Comparison of ENCODE assay signal across 24 cellular contexts in genomic region chr17:6611231-6611630, GRCh38. TPM values are rescaled to one million over a fixed set of nuclear protein-coding genes. Genes with fewer than 3 reads are reported as not detected.
A peak's percentile ranks its signal among the peaks of the same experiment; 100 is the strongest.
DNase-seq lines count a peak whose midpoint lies in the region; ATAC-seq, FAIRE-seq and TF ChIP-seq lines count a peak whose summit lies in the region.
"Had no signal": no experiment of that assay in that cellular context is flagged by ENCODE, and none has a peak within 500 bp of the region (broad histone marks: within the 10 kb centered on the region; RNA-seq: fewer than 3 reads in every experiment).

No MANE protein-coding gene starts in this region.

- CTCF ChIA-PET in K562 (lab: Yijun Ruan, JAX; ENCODE audit: low intra/inter-chr PET ratio) (no interaction called here), Calu3 (lab: Charles Lee) (no interaction called here)

- no peaks in the 10 kb centered on the region for H3K9me1 ChIP-seq in K562 (ENCODE audit: control insufficient read depth, insufficient read depth, low read length)

- in situ Hi-C loops in K562 (cut with MboI): no loop called here

- ATAC-seq in K562: no peak
- ATAC-seq: A549; CD8-positive, alpha-beta T cell; GM12878 had no signal

- peaks cover 42% of the 10 kb centered on the region; the same call in 1 of the 3 replicates for H3K36me3 ChIP-seq in K562 (ENCODE audit: control insufficient read depth, insufficient read depth, low read length)

- H3K4me1 Mint-ChIP-seq in activated CD4-positive, alpha-beta T cell treated with anti-CD3 and anti-CD28 coated beads, Interleukin-2, amount 10 ng/mL, durations not matched to agents 24 days and 14 days: peaks cover 1% of the 10 kb centered on the region
- H3K4me1 Mint-ChIP-seq in Calu3 (ENCODE audit: low read depth, unreplicated experiment): peaks cover 8% of the 10 kb centered on the region
- H3K4me1 Mint-ChIP-seq: B cell had no signal

- no peaks in the 10 kb centered on the region for H3K9me3 ChIP-seq in K562 (replicated peaks; ENCODE audit: control insufficient read depth, insufficient read depth, low read depth, low read length)
- H3K9me3 ChIP-seq: A549; BLaER1 treated with 17β-estradiol and CSF1 and Interleukin-3, amounts not matched to agents 10 nM and 100 nM; Caco-2 had no signal

- H3K27me3 ChIP-seq in K562 (ENCODE audit: control insufficient read depth in 2 of 2, insufficient read depth in 2 of 2, low read length in 2 of 2): no peaks in the 10 kb centered on the region
- H3K27me3 ChIP-seq: BLaER1 treated with 17β-estradiol and CSF1 and Interleukin-3, amounts not matched to agents 10 nM and 100 nM had no signal

- POLR2A ChIA-PET in K562 (lab: Yijun Ruan, JAX): no interaction called here

- no peaks in the 10 kb centered on the region for H3K79me2 ChIP-seq in K562 (ENCODE audit: control insufficient read depth, insufficient read depth, low read length)

- H2AFZ ChIP-seq in K562 (ENCODE audit: low read depth, low read length): no peak overlapping the region

- intact Hi-C loops in K562 (cut with micrococcal nuclease): no loop called here
- intact Hi-C loops in activated CD4-positive, alpha-beta T cell treated with anti-CD3 and anti-CD28 coated beads, Interleukin-2, amount 10 ng/mL, durations not matched to agents 24 days and 14 days (cut with micrococcal nuclease): no loop called here
- intact Hi-C loops in Calu3 (cut with micrococcal nuclease; ENCODE audit: unreplicated experiment): no loop called here

- TF ChIP-seq CTCF in K562 (IDR thresholded peaks at IDR 0.05 in 2 of 3, conservative IDR thresholded peaks at IDR 0.05 in 1 of 3; ENCODE audit: insufficient read depth in 2 of 3, low read depth in 1 of 3, low read length in 3 of 3) (no peak), Calu3 (IDR thresholded peaks at IDR 0.05; ENCODE audit: unreplicated experiment) (no peak)

- no peak overlapping the region for H3K27ac ChIP-seq in K562 (ENCODE audit: extremely low read depth, low read depth, low read length)
- H3K27ac ChIP-seq: 22Rv1; A549; BLaER1 treated with 17β-estradiol and CSF1 and Interleukin-3, amounts not matched to agents 10 nM and 100 nM; C4-2B had no signal

- no peaks in the 10 kb centered on the region for H3K4me1 ChIP-seq in K562 (replicated peaks in 1 of 2; ENCODE audit: control insufficient read depth in 2 of 2, insufficient read depth in 2 of 2, low read length in 2 of 2)
- H3K4me1 ChIP-seq: BLaER1 treated with 17β-estradiol and CSF1 and Interleukin-3, amounts not matched to agents 10 nM and 100 nM; Caco-2 had no signal

- FAIRE-seq in K562 (lab: Jason Lieb, UNC): no peak
- FAIRE-seq: A549, GM12878, GM12892, GM18507 had no signal

- H4K20me1 ChIP-seq in K562 (replicated peaks; ENCODE audit: control insufficient read depth, insufficient read depth, low read length): no peaks in the 10 kb centered on the region

- WGBS in K562 (ENCODE audit: insufficient coverage, low coverage, missing lambda C conversion rate): 88% methylated on average over 3 of the region's 4 CpGs

- H3K4me3 Mint-ChIP-seq in activated CD4-positive, alpha-beta T cell treated with anti-CD3 and anti-CD28 coated beads, Interleukin-2, amount 10 ng/mL, durations not matched to agents 24 days and 14 days: no peak overlapping the region
- no peak overlapping the region for H3K4me3 Mint-ChIP-seq in Calu3 (ENCODE audit: low read depth, unreplicated experiment)
- H3K4me3 Mint-ChIP-seq: B cell; CD4-positive, alpha-beta T cell; CD8-positive, alpha-beta T cell had no signal

- no TSS peak for BruUV-seq in K562 (replicated peaks; lab: Mats Ljungman, UMichigan)
- BruUV-seq in Calu3 (replicated peaks; lab: Mats Ljungman, UMichigan): no TSS peak

- peaks cover 21% of the 10 kb centered on the region for H3K36me3 Mint-ChIP-seq in activated CD4-positive, alpha-beta T cell treated with anti-CD3 and anti-CD28 coated beads, Interleukin-2, amount 10 ng/mL, durations not matched to agents 24 days and 14 days (ENCODE audit: low read depth)
- H3K36me3 Mint-ChIP-seq in Calu3 (ENCODE audit: insufficient read depth, unreplicated experiment): no peaks in the 10 kb centered on the region

- DNase-seq in NCI-H82 (lab: John Stamatoyannopoulos, UW): peak; percentile 7
- DNase-seq in NCI-H82 treated with DMSO at 0.1 percent for 48 hours (lab: John Stamatoyannopoulos, UW; ENCODE audit: unreplicated experiment): no peak
- no peak for DNase-seq in K562 (ENCODE audit: extremely low read depth in 1 of 4, low spot score in 3 of 4)
- no peak for DNase-seq in activated CD4-positive, alpha-beta T cell treated with anti-CD3 and anti-CD28 coated beads, Interleukin-2, amount 10 ng/mL, durations not matched to agents 24 days and 14 days
- no peak for DNase-seq in Calu3
- DNase-seq: AML-193; Caco-2; CD4-positive, alpha-beta T cell; CD8-positive, alpha-beta T cell; DMS 273 treated with DMSO at 0.1 percent for 48 hours; DMS153; DMS53; DMS79; DND-41; EL; GDM1 had no signal

- no peak for TF ChIP-seq EP300 in K562 (IDR thresholded peaks at IDR 0.05; ENCODE audit: low read length)

- no peak overlapping the region for H3K9ac ChIP-seq in K562 (ENCODE audit: insufficient read depth in 1 of 2, low read depth in 2 of 2, low read length in 2 of 2)
- H3K9ac ChIP-seq: BLaER1 treated with 17β-estradiol and CSF1 and Interleukin-3, amounts not matched to agents 10 nM and 100 nM had no signal

- no peaks in the 10 kb centered on the region for H3K27me3 Mint-ChIP-seq in activated CD4-positive, alpha-beta T cell treated with anti-CD3 and anti-CD28 coated beads, Interleukin-2, amount 10 ng/mL, durations not matched to agents 24 days and 14 days
- no peaks in the 10 kb centered on the region for H3K27me3 Mint-ChIP-seq in Calu3 (ENCODE audit: unreplicated experiment)
- H3K27me3 Mint-ChIP-seq: B cell; CD4-positive, alpha-beta T cell had no signal

- TF ChIP-seq RAD21 in K562 (CRISPR knock-in tag; conservative IDR thresholded peaks at IDR 0.05 in 1 of 2, IDR thresholded peaks at IDR 0.05 in 1 of 2): no peak

- H3K4me3 ChIP-seq in K562: no peak overlapping the region
- H3K4me3 ChIP-seq: A549; BLaER1 treated with 17β-estradiol and CSF1 and Interleukin-3, amounts not matched to agents 10 nM and 100 nM; GM12878 had no signal

- no peak for TF ChIP-seq POLR2A in K562 (conservative IDR thresholded peaks at IDR 0.05)

- no peak overlapping the region for H3K27ac Mint-ChIP-seq in activated CD4-positive, alpha-beta T cell treated with anti-CD3 and anti-CD28 coated beads, Interleukin-2, amount 10 ng/mL, durations not matched to agents 24 days and 14 days
- no peak overlapping the region for H3K27ac Mint-ChIP-seq in Calu3 (ENCODE audit: unreplicated experiment)
- H3K27ac Mint-ChIP-seq: B cell; CD4-positive, alpha-beta T cell; CD8-positive, alpha-beta T cell had no signal

- no peaks in the 10 kb centered on the region for H3K9me3 Mint-ChIP-seq in activated CD4-positive, alpha-beta T cell treated with anti-CD3 and anti-CD28 coated beads, Interleukin-2, amount 10 ng/mL, durations not matched to agents 24 days and 14 days
- no peaks in the 10 kb centered on the region for H3K9me3 Mint-ChIP-seq in Calu3 (ENCODE audit: low read depth, unreplicated experiment)
- H3K9me3 Mint-ChIP-seq: CD4-positive, alpha-beta T cell; CD8-positive, alpha-beta T cell had no signal

- H3K4me2 ChIP-seq in K562 (ENCODE audit: insufficient read depth, low read length): no peak overlapping the region
- H3K4me2 ChIP-seq: A549; BLaER1 treated with 17β-estradiol and CSF1 and Interleukin-3, amounts not matched to agents 10 nM and 100 nM had no signal

RNA-seq across cellular contexts. Expression of gene KIAA0753, which starts 29.3 kb away (rescaled TPM):
- total RNA-seq in K562 (2011; cell fraction: chromatin; rRNA removed; ENCODE audit: low replicate concordance): 15.6 and 37.4 TPM in 2 replicates
- total RNA-seq in K562 (2011; cell fraction: nucleolus; rRNA removed): 8.7 and 12.4 TPM in 2 replicates
- total RNA-seq in K562 (2011; cell fraction: nucleoplasm; rRNA removed): 15.1 and 19.5 TPM in 2 replicates
- total RNA-seq in K562 (2014; rRNA removed) (6.0 and 6.9 TPM in 2 replicates), K562 (2014; rRNA removed; fragmentation: Illumina TruSeq; extraction: Trizol) (7.6 and 9.3 TPM in 2 replicates), K562 (2015; rRNA removed; fragmentation: Illumina TruSeq; extraction: Trizol) (8.5 and 9.0 TPM in 2 replicates), K562 (2021) (6.2 and 7.4 TPM in 2 replicates), Calu3 (2022) (19.8 and 25.9 TPM in 2 replicates)
- polyA plus RNA-seq in K562 (2011; rRNA removed) (3.9 and 6.6 TPM in 2 replicates), K562 (2014; fragmentation: Illumina TruSeq; extraction: Trizol) (6.5 and 7.4 TPM in 2 replicates), K562 (2014; fragmentation: Nextera tagmentation; extraction: Ambion mirVana) (1 to 10 TPM; 2.0 to 3.4 TPM), K562 (2014; rRNA removed) (5.2 and 5.6 TPM in 2 replicates)
- 1.6 and 2.5 TPM in 2 replicates for polyA plus RNA-seq in K562 (2011; cell fraction: cytosol; rRNA removed)
- 15.2 and 20.1 TPM in 2 replicates for polyA plus RNA-seq in K562 (2011; cell fraction: nucleus; rRNA removed)
- 5.6 and 6.6 TPM in 2 replicates for polyA plus RNA-seq in K562 (2012)
- 5.4 and 5.6 TPM in 2 replicates for polyA minus RNA-seq in K562 (2011; rRNA and poly(A)+ RNA removed)
- polyA minus RNA-seq in K562 (2011; cell fraction: cytosol; rRNA and poly(A)+ RNA removed): 1.9 and 6.6 TPM in 2 replicates
- polyA minus RNA-seq in K562 (2011; cell fraction: nucleus; rRNA and poly(A)+ RNA removed): 10.4 and 14.4 TPM in 2 replicates
- 20.9 and 23.9 TPM in 2 replicates for total RNA-seq in activated CD4-positive, alpha-beta T cell treated with anti-CD3 and anti-CD28 coated beads, Interleukin-2, amount 10 ng/mL, durations not matched to agents 24 days and 14 days

RNA-seq across cellular contexts. Expression of gene TXNDC17, which starts 29.6 kb away (rescaled TPM):
- total RNA-seq in K562 (2011; cell fraction: chromatin; rRNA removed; ENCODE audit: low replicate concordance): 11.8 and 12.1 TPM in 2 replicates
- 21.5 and 31.7 TPM in 2 replicates for total RNA-seq in K562 (2011; cell fraction: nucleolus; rRNA removed)
- total RNA-seq in K562 (2011; cell fraction: nucleoplasm; rRNA removed): 21.9 and 22.7 TPM in 2 replicates
- total RNA-seq in K562 (2014; rRNA removed) (111 and 164 TPM in 2 replicates), K562 (2014; rRNA removed; fragmentation: Illumina TruSeq; extraction: Trizol) (141 and 144 TPM in 2 replicates), K562 (2015; rRNA removed; fragmentation: Illumina TruSeq; extraction: Trizol) (164 and 179 TPM in 2 replicates), K562 (2021) (108 and 126 TPM in 2 replicates), Calu3 (2022) (95.2 and 105 TPM in 2 replicates)
- polyA plus RNA-seq in K562 (2011; rRNA removed) (244 and 357 TPM in 2 replicates), K562 (2014; fragmentation: Illumina TruSeq; extraction: Trizol) (155 and 201 TPM in 2 replicates), K562 (2014; fragmentation: Nextera tagmentation; extraction: Ambion mirVana) (100 to 1,000 TPM; 758 to 759 TPM), K562 (2014; rRNA removed) (236 and 245 TPM in 2 replicates)
- 221 and 252 TPM in 2 replicates for polyA plus RNA-seq in K562 (2011; cell fraction: cytosol; rRNA removed)
- polyA plus RNA-seq in K562 (2011; cell fraction: nucleus; rRNA removed): 78.2 and 87.1 TPM in 2 replicates
- 102 and 310 TPM in 2 replicates for polyA plus RNA-seq in K562 (2012)
- 48.5 and 52.5 TPM in 2 replicates for polyA minus RNA-seq in K562 (2011; rRNA and poly(A)+ RNA removed)
- polyA minus RNA-seq in K562 (2011; cell fraction: cytosol; rRNA and poly(A)+ RNA removed): 36.5 and 37.0 TPM in 2 replicates
- 14.8 and 22.0 TPM in 2 replicates for polyA minus RNA-seq in K562 (2011; cell fraction: nucleus; rRNA and poly(A)+ RNA removed)
- 92.7 and 102 TPM in 2 replicates for total RNA-seq in activated CD4-positive, alpha-beta T cell treated with anti-CD3 and anti-CD28 coated beads, Interleukin-2, amount 10 ng/mL, durations not matched to agents 24 days and 14 days

RNA-seq across cellular contexts. Expression of gene MED31, which starts 40.2 kb away (rescaled TPM):
- total RNA-seq in K562 (2011; cell fraction: chromatin; rRNA removed; ENCODE audit: low replicate concordance): 8.9 and 17.3 TPM in 2 replicates
- 6.3 and 7.8 TPM in 2 replicates for total RNA-seq in K562 (2011; cell fraction: nucleolus; rRNA removed)
- total RNA-seq in K562 (2011; cell fraction: nucleoplasm; rRNA removed): 13.3 and 16.6 TPM in 2 replicates
- total RNA-seq in K562 (2014; rRNA removed) (6.4 and 10.5 TPM in 2 replicates), K562 (2014; rRNA removed; fragmentation: Illumina TruSeq; extraction: Trizol) (15.8 and 16.9 TPM in 2 replicates), K562 (2015; rRNA removed; fragmentation: Illumina TruSeq; extraction: Trizol) (13.7 and 14.6 TPM in 2 replicates), K562 (2021) (14.0 and 17.9 TPM in 2 replicates), Calu3 (2022) (15.1 and 19.9 TPM in 2 replicates)
- polyA plus RNA-seq in K562 (2011; rRNA removed) (24.2 and 29.1 TPM in 2 replicates), K562 (2014; fragmentation: Illumina TruSeq; extraction: Trizol) (10.8 and 10.9 TPM in 2 replicates), K562 (2014; fragmentation: Nextera tagmentation; extraction: Ambion mirVana) (10 to 100 TPM; 35.7 to 39.9 TPM), K562 (2014; rRNA removed) (9.8 and 12.3 TPM in 2 replicates)
- polyA plus RNA-seq in K562 (2011; cell fraction: cytosol; rRNA removed): 8.8 and 11.3 TPM in 2 replicates
- 9.9 and 13.1 TPM in 2 replicates for polyA plus RNA-seq in K562 (2011; cell fraction: nucleus; rRNA removed)
- 11.1 and 14.0 TPM in 2 replicates for polyA plus RNA-seq in K562 (2012)
- polyA minus RNA-seq in K562 (2011; rRNA and poly(A)+ RNA removed): 7.6 and 8.9 TPM in 2 replicates
- polyA minus RNA-seq in K562 (2011; cell fraction: cytosol; rRNA and poly(A)+ RNA removed): 0.48 and 2.0 TPM in 2 replicates
- polyA minus RNA-seq in K562 (2011; cell fraction: nucleus; rRNA and poly(A)+ RNA removed): 11.4 and 18.2 TPM in 2 replicates
- 24.3 and 25.7 TPM in 2 replicates for total RNA-seq in activated CD4-positive, alpha-beta T cell treated with anti-CD3 and anti-CD28 coated beads, Interleukin-2, amount 10 ng/mL, durations not matched to agents 24 days and 14 days

RNA-seq across cellular contexts. Expression of gene C17orf100, which starts 40.3 kb away (rescaled TPM):
- 0.97 and 1.4 TPM in 2 replicates for total RNA-seq in K562 (2011; cell fraction: chromatin; rRNA removed; ENCODE audit: low replicate concordance)
- 1.3 and 1.6 TPM in 2 replicates for total RNA-seq in K562 (2011; cell fraction: nucleolus; rRNA removed)
- 0.44 and 0.99 TPM in 2 replicates for total RNA-seq in K562 (2011; cell fraction: nucleoplasm; rRNA removed)
- total RNA-seq in K562 (2014; rRNA removed) (0.14 and 1.2 TPM in 2 replicates), K562 (2014; rRNA removed; fragmentation: Illumina TruSeq; extraction: Trizol) (0.40 and 0.45 TPM in 2 replicates), K562 (2015; rRNA removed; fragmentation: Illumina TruSeq; extraction: Trizol) (0.43 and 0.49 TPM in 2 replicates), K562 (2021) (0.60 and 0.82 TPM in 2 replicates), Calu3 (2022) (1.8 and 3.1 TPM in 2 replicates)
- polyA plus RNA-seq in K562 (2011; rRNA removed) (0.31 and 0.77 TPM in 2 replicates), K562 (2014; fragmentation: Illumina TruSeq; extraction: Trizol) (0.62 and 0.69 TPM in 2 replicates), K562 (2014; fragmentation: Nextera tagmentation; extraction: Ambion mirVana) (under 1 TPM; 0.04 to 0.11 TPM), K562 (2014; rRNA removed) (1.7 and 1.8 TPM in 2 replicates)
- 0.29 and 1.7 TPM in 2 replicates for polyA plus RNA-seq in K562 (2011; cell fraction: cytosol; rRNA removed)
- 0.52 and 1.00 TPM in 2 replicates for polyA plus RNA-seq in K562 (2011; cell fraction: nucleus; rRNA removed)
- 0.74 and 1.9 TPM in 2 replicates for polyA plus RNA-seq in K562 (2012)
- polyA minus RNA-seq in K562 (2011; rRNA and poly(A)+ RNA removed): 0.21 and 0.42 TPM in 2 replicates
- not detected in 2 replicates for polyA minus RNA-seq in K562 (2011; cell fraction: cytosol; rRNA and poly(A)+ RNA removed)
- 0.56 and 0.81 TPM in 2 replicates for polyA minus RNA-seq in K562 (2011; cell fraction: nucleus; rRNA and poly(A)+ RNA removed)
- total RNA-seq in activated CD4-positive, alpha-beta T cell treated with anti-CD3 and anti-CD28 coated beads, Interleukin-2, amount 10 ng/mL, durations not matched to agents 24 days and 14 days: 1.8 and 1.9 TPM in 2 replicates

RNA-seq across cellular contexts. Expression of gene PITPNM3, which starts 54.9 kb away (rescaled TPM):
- 1.4 and 1.6 TPM in 2 replicates for total RNA-seq in K562 (2011; cell fraction: chromatin; rRNA removed; ENCODE audit: low replicate concordance)
- 0.92 and 1.3 TPM in 2 replicates for total RNA-seq in K562 (2011; cell fraction: nucleolus; rRNA removed)
- 1.2 and 2.1 TPM in 2 replicates for total RNA-seq in K562 (2011; cell fraction: nucleoplasm; rRNA removed)
- total RNA-seq in K562 (2014; rRNA removed) (0.14 and 0.57 TPM in 2 replicates), K562 (2014; rRNA removed; fragmentation: Illumina TruSeq; extraction: Trizol) (0.13 and 0.15 TPM in 2 replicates), K562 (2015; rRNA removed; fragmentation: Illumina TruSeq; extraction: Trizol) (0.15 and 0.22 TPM in 2 replicates), K562 (2021) (0.31 and 0.38 TPM in 2 replicates), Calu3 (2022) (10.3 and 10.7 TPM in 2 replicates)
- polyA plus RNA-seq in K562 (2011; rRNA removed) (0.28 and 0.29 TPM in 2 replicates), K562 (2014; fragmentation: Illumina TruSeq; extraction: Trizol) (0.22 and 0.37 TPM in 2 replicates), K562 (2014; fragmentation: Nextera tagmentation; extraction: Ambion mirVana) (not detected), K562 (2014; rRNA removed) (0.32 and 0.53 TPM in 2 replicates)
- 0.24 and 0.39 TPM in 2 replicates for polyA plus RNA-seq in K562 (2011; cell fraction: cytosol; rRNA removed)
- polyA plus RNA-seq in K562 (2011; cell fraction: nucleus; rRNA removed): 1.3 and 1.8 TPM in 2 replicates
- 0.29 and 0.35 TPM in 2 replicates for polyA plus RNA-seq in K562 (2012)
- polyA minus RNA-seq in K562 (2011; rRNA and poly(A)+ RNA removed): 0.15 and 0.25 TPM in 2 replicates
- polyA minus RNA-seq in K562 (2011; cell fraction: cytosol; rRNA and poly(A)+ RNA removed): 0.48 and 0.82 TPM in 2 replicates
- 0.40 and 0.56 TPM in 2 replicates for polyA minus RNA-seq in K562 (2011; cell fraction: nucleus; rRNA and poly(A)+ RNA removed)
- 0.66 and 0.77 TPM in 2 replicates for total RNA-seq in activated CD4-positive, alpha-beta T cell treated with anti-CD3 and anti-CD28 coated beads, Interleukin-2, amount 10 ng/mL, durations not matched to agents 24 days and 14 days
